In the genomic region with DNA sequence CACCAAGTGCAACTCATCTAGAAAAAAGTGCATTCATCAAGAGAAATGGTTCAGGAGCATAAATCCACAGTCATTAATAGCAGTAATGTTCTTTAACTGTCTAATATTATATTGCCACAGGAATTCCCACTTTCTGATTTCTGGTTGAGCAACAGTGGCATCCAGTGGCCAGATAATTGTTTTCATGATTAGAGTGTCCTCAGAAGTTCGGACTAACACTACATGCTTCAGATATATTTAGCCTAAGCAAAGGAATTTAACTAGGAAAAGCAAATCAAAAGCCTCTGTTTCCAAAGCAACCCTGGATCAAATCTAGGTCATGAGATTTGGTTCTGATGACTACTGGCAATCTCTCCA, we compare ENCODE assay signal across 8 cellular contexts. TPM values are rescaled to one million over a fixed set of nuclear protein-coding genes. Genes with fewer than 3 reads are reported as not detected.
DNase-seq lines count a peak whose midpoint lies in the region; ATAC-seq and TF ChIP-seq lines count a peak whose summit lies in the region.

No MANE protein-coding gene starts in this region.

- ATAC-seq in GM21786 (IDR thresholded peaks at IDR 0.05; ENCODE audit: unreplicated experiment) (peak; percentile 39), sciatic nerve (peak; percentile 51)
- ATAC-seq in CD4-positive, alpha-beta T cell (ENCODE audit: poor library complexity): no peak

- no peak overlapping the region for H3K4me3 ChIP-seq in foreskin fibroblast (ENCODE audit: low read depth in 1 of 2, low read length in 2 of 2)

- H3K9me3 Mint-ChIP-seq in activated CD4-positive, alpha-beta memory T cell treated with anti-CD3 and anti-CD28 coated beads, Interleukin-2, amount 10 ng/mL, durations not matched to agents 7 days and 5 days: no peaks in the 10 kb centered on the region
- no peaks in the 10 kb centered on the region for H3K9me3 Mint-ChIP-seq in CD4-positive, alpha-beta T cell

- no peaks in the 10 kb centered on the region for H3K27me3 Mint-ChIP-seq in activated CD4-positive, alpha-beta memory T cell treated with anti-CD3 and anti-CD28 coated beads, Interleukin-2, amount 10 ng/mL, durations not matched to agents 7 days and 5 days
- H3K27me3 Mint-ChIP-seq in CD4-positive, alpha-beta T cell: peaks cover 15% of the 10 kb centered on the region

- CTCF ChIA-PET in activated CD4-positive, alpha-beta memory T cell treated with anti-CD3 and anti-CD28 coated beads, Interleukin-2, amount 10 ng/mL, durations not matched to agents 7 days and 5 days (lab: Charles Lee): interaction anchor here (1.4 kb wide), 1 partner anchor 13 kb away, joined by 3 read pairs; no protein-coding TSS in a partner anchor
- CTCF ChIA-PET in CD4-positive, alpha-beta T cell (lab: Charles Lee): no interaction called here

- H3K4me3 Mint-ChIP-seq in activated CD4-positive, alpha-beta memory T cell treated with anti-CD3 and anti-CD28 coated beads, Interleukin-2, amount 10 ng/mL, durations not matched to agents 7 days and 5 days: no peak overlapping the region
- no peak overlapping the region for H3K4me3 Mint-ChIP-seq in CD4-positive, alpha-beta T cell

- H3K4me1 Mint-ChIP-seq in activated CD4-positive, alpha-beta memory T cell treated with anti-CD3 and anti-CD28 coated beads, Interleukin-2, amount 10 ng/mL, durations not matched to agents 7 days and 5 days: no peaks in the 10 kb centered on the region
- H3K4me1 Mint-ChIP-seq in CD4-positive, alpha-beta T cell (ENCODE audit: low read depth): no peaks in the 10 kb centered on the region

- TF ChIP-seq CTCF in foreskin fibroblast (IDR thresholded peaks at IDR 0.05; ENCODE audit: low read depth, low read length): peak; percentile 20
- TF ChIP-seq CTCF in CD4-positive, alpha-beta T cell (IDR thresholded peaks at IDR 0.05): no peak

- H3K36me3 Mint-ChIP-seq in activated CD4-positive, alpha-beta memory T cell treated with anti-CD3 and anti-CD28 coated beads, Interleukin-2, amount 10 ng/mL, durations not matched to agents 7 days and 5 days (ENCODE audit: low read depth): no peaks in the 10 kb centered on the region
- no peaks in the 10 kb centered on the region for H3K36me3 Mint-ChIP-seq in CD4-positive, alpha-beta T cell (ENCODE audit: low read depth)

- H3K27ac Mint-ChIP-seq in activated CD4-positive, alpha-beta memory T cell treated with anti-CD3 and anti-CD28 coated beads, Interleukin-2, amount 10 ng/mL, durations not matched to agents 7 days and 5 days: no peak overlapping the region
- no peak overlapping the region for H3K27ac Mint-ChIP-seq in CD4-positive, alpha-beta T cell

- no peak overlapping the region for H3K27ac ChIP-seq in CD4-positive, alpha-beta T cell (ENCODE audit: low read depth, low read length)

- H3K9me3 ChIP-seq in CD4-positive, alpha-beta T cell (ENCODE audit: control insufficient read depth, low read length): no peaks in the 10 kb centered on the region

- peaks cover 5% of the 10 kb centered on the region for H3K27me3 ChIP-seq in CD4-positive, alpha-beta T cell (ENCODE audit: control insufficient read depth, insufficient read depth, low read length)

- DNase-seq in OCI-M1 (lab: John Stamatoyannopoulos, UW) (peak; percentile 66), foreskin fibroblast (peak in 1 of 2 donors; percentile 57), sciatic nerve (ENCODE audit: low spot score) (no peak), cerebellum (ENCODE audit: low spot score) (no peak), activated T-cell treated with anti-CD3 and anti-CD28 coated beads for 4 hours (no peak)
- no peak for DNase-seq in activated CD4-positive, alpha-beta memory T cell treated with anti-CD3 and anti-CD28 coated beads, Interleukin-2, amount 10 ng/mL, durations not matched to agents 7 days and 5 days
- DNase-seq in CD4-positive, alpha-beta T cell: no peak

- intact Hi-C loops in sciatic nerve (cut with DNase I): no loop called here
- intact Hi-C loops in CD4-positive, alpha-beta T cell (cut with DNase I, micrococcal nuclease): no loop called here

- POLR2A ChIA-PET in activated CD4-positive, alpha-beta memory T cell treated with anti-CD3 and anti-CD28 coated beads, Interleukin-2, amount 10 ng/mL, durations not matched to agents 7 days and 5 days (lab: Charles Lee): no interaction called here
- POLR2A ChIA-PET in CD4-positive, alpha-beta T cell (lab: Charles Lee): no interaction called here

RNA-seq across cellular contexts. Expression of a gene that starts 9.8 kb away (rescaled TPM):
- total RNA-seq in sciatic nerve (19.7 TPM), cerebellum (154 TPM)
- not detected for total RNA-seq in activated CD4-positive, alpha-beta memory T cell treated with anti-CD3 and anti-CD28 coated beads, Interleukin-2, amount 10 ng/mL, durations not matched to agents 7 days and 5 days
- total RNA-seq in CD4-positive, alpha-beta T cell: not detected

Comparison
In these comparisons a context has a peak if more than half of its experiments do, and no peak if none do; other contexts are left out.
1. RNA of a gene that starts 9.8 kb away (total RNA-seq): 154 TPM in cerebellum (single experiment) and 19.7 TPM in sciatic nerve (single experiment); not detected in activated CD4-positive, alpha-beta memory T cell treated with anti-CD3 and anti-CD28 coated beads, Interleukin-2, amount 10 ng/mL, durations not matched to agents 7 days and 5 days and not detected in CD4-positive, alpha-beta T cell; every median in the first group is over 10 times any median in the second.